1 cellular context compared by ENCODE assay signal in the genomic region with DNA sequence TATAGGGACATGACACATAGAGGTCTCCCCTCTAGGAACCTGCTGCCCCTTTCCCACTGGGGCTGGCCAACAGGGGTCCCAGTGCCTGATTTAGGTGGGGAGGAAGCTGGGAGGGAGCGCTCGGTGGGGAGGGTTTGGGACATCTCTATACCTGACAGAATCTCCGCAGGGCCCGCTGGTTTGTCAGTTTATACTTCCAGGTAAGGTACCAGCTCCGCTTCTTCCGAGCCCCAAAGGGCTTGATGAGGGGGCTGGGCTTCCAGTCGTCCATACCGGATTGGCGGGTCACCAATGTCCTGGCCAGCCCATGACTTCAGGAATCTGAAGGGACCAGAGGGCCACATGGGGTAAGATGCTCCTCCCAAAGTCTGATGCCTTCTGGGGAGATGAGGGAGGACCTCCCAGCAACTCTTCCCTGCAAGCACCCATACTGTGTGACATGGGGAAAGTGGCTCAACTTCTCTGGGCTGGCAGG.
TF ChIP-seq lines count a peak whose summit lies in the region.

No MANE protein-coding gene starts in this region.

TF ChIP-seq in K562, 482 proteins besides CTCF, POLR2A, EP300 and RAD21 (continued from another document):
- TF ChIP-seq, protein P1, sequence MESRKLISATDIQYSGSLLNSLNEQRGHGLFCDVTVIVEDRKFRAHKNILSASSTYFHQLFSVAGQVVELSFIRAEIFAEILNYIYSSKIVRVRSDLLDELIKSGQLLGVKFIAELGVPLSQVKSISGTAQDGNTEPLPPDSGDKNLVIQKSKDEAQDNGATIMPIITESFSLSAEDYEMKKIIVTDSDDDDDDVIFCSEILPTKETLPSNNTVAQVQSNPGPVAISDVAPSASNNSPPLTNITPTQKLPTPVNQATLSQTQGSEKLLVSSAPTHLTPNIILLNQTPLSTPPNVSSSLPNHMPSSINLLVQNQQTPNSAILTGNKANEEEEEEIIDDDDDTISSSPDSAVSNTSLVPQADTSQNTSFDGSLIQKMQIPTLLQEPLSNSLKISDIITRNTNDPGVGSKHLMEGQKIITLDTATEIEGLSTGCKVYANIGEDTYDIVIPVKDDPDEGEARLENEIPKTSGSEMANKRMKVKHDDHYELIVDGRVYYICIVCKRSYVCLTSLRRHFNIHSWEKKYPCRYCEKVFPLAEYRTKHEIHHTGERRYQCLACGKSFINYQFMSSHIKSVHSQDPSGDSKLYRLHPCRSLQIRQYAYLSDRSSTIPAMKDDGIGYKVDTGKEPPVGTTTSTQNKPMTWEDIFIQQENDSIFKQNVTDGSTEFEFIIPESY (CRISPR knock-in tag; IDR thresholded peaks at IDR 0.05): 0 out of 2 replicates have a peak, but pooled peaks have one; percentile 28
- TF ChIP-seq ZFP36 (IDR thresholded peaks at IDR 0.05; ENCODE audit: low read depth, low read length, partially characterized antibody): peak; percentile 95
- no peak for TF ChIP-seq NELFE (IDR thresholded peaks at IDR 0.05; ENCODE audit: insufficient read depth, insufficient read length)
- no peak for TF ChIP-seq DIDO1 (tag; IDR thresholded peaks at IDR 0.05; ENCODE audit: low read depth)
- no peak for TF ChIP-seq ZBTB26 (CRISPR knock-in tag; IDR thresholded peaks at IDR 0.05)
- TF ChIP-seq HMGN3 (IDR thresholded peaks at IDR 0.05; ENCODE audit: borderline replicate concordance, extremely low read depth, insufficient read length, low read depth, low read length): no peak
- TF ChIP-seq, protein P2, sequence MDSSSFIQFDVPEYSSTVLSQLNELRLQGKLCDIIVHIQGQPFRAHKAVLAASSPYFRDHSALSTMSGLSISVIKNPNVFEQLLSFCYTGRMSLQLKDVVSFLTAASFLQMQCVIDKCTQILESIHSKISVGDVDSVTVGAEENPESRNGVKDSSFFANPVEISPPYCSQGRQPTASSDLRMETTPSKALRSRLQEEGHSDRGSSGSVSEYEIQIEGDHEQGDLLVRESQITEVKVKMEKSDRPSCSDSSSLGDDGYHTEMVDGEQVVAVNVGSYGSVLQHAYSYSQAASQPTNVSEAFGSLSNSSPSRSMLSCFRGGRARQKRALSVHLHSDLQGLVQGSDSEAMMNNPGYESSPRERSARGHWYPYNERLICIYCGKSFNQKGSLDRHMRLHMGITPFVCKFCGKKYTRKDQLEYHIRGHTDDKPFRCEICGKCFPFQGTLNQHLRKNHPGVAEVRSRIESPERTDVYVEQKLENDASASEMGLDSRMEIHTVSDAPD (CRISPR knock-in tag; IDR thresholded peaks at IDR 0.05): no peak
- TF ChIP-seq NFRKB (IDR thresholded peaks at IDR 0.05; ENCODE audit: low read depth): no peak
- no peak for TF ChIP-seq VEZF1 (CRISPR knock-in tag; IDR thresholded peaks at IDR 0.05)
- no peak for TF ChIP-seq PPARD (CRISPR knock-in tag; IDR thresholded peaks at IDR 0.05)
- no peak; a peak in 1 of 4 replicates for TF ChIP-seq MAZ (CRISPR knock-in tag; conservative IDR thresholded peaks at IDR 0.05 in 1 of 2, IDR thresholded peaks at IDR 0.05 in 1 of 2)
- no peak for TF ChIP-seq NR2C2 (CRISPR knock-in tag; IDR thresholded peaks at IDR 0.05)
- TF ChIP-seq NR2C2 (tag; IDR thresholded peaks at IDR 0.05): no peak
- TF ChIP-seq TAL1 (IDR thresholded peaks at IDR 0.05): no peak
- TF ChIP-seq HMBOX1 (IDR thresholded peaks at IDR 0.05): no peak
- TF ChIP-seq RBFOX2 (IDR thresholded peaks at IDR 0.05; ENCODE audit: low read depth, low read length): no peak
- peak; percentile 49 for TF ChIP-seq CHD4 (IDR thresholded peaks at IDR 0.05; ENCODE audit: insufficient read depth, insufficient replicate concordance, low read depth, low read length, poor library complexity, severe bottlenecking)
- no peak for TF ChIP-seq TBP (optimal IDR thresholded peaks at IDR 0.05; ENCODE audit: low read depth, low read length)
- TF ChIP-seq KDM1A (IDR thresholded peaks at IDR 0.05): peak; percentile 89 to 92
- TF ChIP-seq NFE2 (IDR thresholded peaks at IDR 0.05; ENCODE audit: low read depth): no peak
- TF ChIP-seq TBL1XR1 (IDR thresholded peaks at IDR 0.05; ENCODE audit: low read length in 2 of 2): no peak
- TF ChIP-seq MEF2D (tag; conservative IDR thresholded peaks at IDR 0.05; ENCODE audit: low read depth): no peak
- TF ChIP-seq CREB5 (CRISPR knock-in tag; IDR thresholded peaks at IDR 0.05): no peak
- TF ChIP-seq E2F6 (IDR thresholded peaks at IDR 0.05; ENCODE audit: borderline replicate concordance in 1 of 2, extremely low read depth in 1 of 2, insufficient read depth in 1 of 2, insufficient read length in 1 of 2, low read depth in 1 of 2, low read length in 1 of 2, poor library complexity in 1 of 2, severe bottlenecking in 1 of 2): no peak
- no peak for TF ChIP-seq MEF2A (IDR thresholded peaks at IDR 0.05; ENCODE audit: control insufficient read depth, low read depth, low read length)
- TF ChIP-seq RCOR1 (IDR thresholded peaks at IDR 0.05; ENCODE audit: borderline replicate concordance in 1 of 2, low read depth in 2 of 2, low read length in 2 of 2): peak in 1 of 2 experiments; percentile 68; a peak in 3 of 4 replicates
- TF ChIP-seq HBP1 (CRISPR knock-in tag; IDR thresholded peaks at IDR 0.05): no peak
- 0 out of 2 replicates have a peak, but pooled peaks have one; percentile 29 for TF ChIP-seq MIER1 (IDR thresholded peaks at IDR 0.05; ENCODE audit: low read depth)
- TF ChIP-seq SNRNP70 (optimal IDR thresholded peaks at IDR 0.05; ENCODE audit: low read depth, low read length): no peak
- no peak for TF ChIP-seq FOS (IDR thresholded peaks at IDR 0.05; ENCODE audit: extremely low read depth, insufficient read length)
- TF ChIP-seq SMARCA5 (IDR thresholded peaks at IDR 0.05): peak; percentile 96
- no peak for TF ChIP-seq NFXL1 (CRISPR knock-in tag; IDR thresholded peaks at IDR 0.05)
- no peak for TF ChIP-seq ETV1 (tag; conservative IDR thresholded peaks at IDR 0.05; ENCODE audit: low read depth)
- no peak for TF ChIP-seq CBFA2T3 (IDR thresholded peaks at IDR 0.05)
- no peak for TF ChIP-seq ZNF12 (CRISPR knock-in tag; IDR thresholded peaks at IDR 0.05)
- TF ChIP-seq POLR3G (IDR thresholded peaks at IDR 0.05; ENCODE audit: extremely low read depth, insufficient read length, insufficient replicate concordance): no peak
- TF ChIP-seq DDX20 (tag; IDR thresholded peaks at IDR 0.05; ENCODE audit: low read depth): no peak
- TF ChIP-seq LEF1 (IDR thresholded peaks at IDR 0.05): no peak
- peak; percentile 82; the same call in 1 of the 2 replicates for TF ChIP-seq HDGF (IDR thresholded peaks at IDR 0.05)
- TF ChIP-seq, protein P3, sequence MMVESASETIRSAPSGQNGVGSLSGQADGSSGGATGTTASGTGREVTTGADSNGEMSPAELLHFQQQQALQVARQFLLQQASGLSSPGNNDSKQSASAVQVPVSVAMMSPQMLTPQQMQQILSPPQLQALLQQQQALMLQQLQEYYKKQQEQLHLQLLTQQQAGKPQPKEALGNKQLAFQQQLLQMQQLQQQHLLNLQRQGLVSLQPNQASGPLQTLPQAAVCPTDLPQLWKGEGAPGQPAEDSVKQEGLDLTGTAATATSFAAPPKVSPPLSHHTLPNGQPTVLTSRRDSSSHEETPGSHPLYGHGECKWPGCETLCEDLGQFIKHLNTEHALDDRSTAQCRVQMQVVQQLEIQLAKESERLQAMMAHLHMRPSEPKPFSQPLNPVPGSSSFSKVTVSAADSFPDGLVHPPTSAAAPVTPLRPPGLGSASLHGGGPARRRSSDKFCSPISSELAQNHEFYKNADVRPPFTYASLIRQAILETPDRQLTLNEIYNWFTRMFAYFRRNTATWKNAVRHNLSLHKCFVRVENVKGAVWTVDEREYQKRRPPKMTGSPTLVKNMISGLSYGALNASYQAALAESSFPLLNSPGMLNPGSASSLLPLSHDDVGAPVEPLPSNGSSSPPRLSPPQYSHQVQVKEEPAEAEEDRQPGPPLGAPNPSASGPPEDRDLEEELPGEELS (CRISPR knock-in tag; IDR thresholded peaks at IDR 0.05; ENCODE audit: borderline replicate concordance): no peak
- TF ChIP-seq ATF7 (IDR thresholded peaks at IDR 0.05): no peak
- TF ChIP-seq, protein P4, sequence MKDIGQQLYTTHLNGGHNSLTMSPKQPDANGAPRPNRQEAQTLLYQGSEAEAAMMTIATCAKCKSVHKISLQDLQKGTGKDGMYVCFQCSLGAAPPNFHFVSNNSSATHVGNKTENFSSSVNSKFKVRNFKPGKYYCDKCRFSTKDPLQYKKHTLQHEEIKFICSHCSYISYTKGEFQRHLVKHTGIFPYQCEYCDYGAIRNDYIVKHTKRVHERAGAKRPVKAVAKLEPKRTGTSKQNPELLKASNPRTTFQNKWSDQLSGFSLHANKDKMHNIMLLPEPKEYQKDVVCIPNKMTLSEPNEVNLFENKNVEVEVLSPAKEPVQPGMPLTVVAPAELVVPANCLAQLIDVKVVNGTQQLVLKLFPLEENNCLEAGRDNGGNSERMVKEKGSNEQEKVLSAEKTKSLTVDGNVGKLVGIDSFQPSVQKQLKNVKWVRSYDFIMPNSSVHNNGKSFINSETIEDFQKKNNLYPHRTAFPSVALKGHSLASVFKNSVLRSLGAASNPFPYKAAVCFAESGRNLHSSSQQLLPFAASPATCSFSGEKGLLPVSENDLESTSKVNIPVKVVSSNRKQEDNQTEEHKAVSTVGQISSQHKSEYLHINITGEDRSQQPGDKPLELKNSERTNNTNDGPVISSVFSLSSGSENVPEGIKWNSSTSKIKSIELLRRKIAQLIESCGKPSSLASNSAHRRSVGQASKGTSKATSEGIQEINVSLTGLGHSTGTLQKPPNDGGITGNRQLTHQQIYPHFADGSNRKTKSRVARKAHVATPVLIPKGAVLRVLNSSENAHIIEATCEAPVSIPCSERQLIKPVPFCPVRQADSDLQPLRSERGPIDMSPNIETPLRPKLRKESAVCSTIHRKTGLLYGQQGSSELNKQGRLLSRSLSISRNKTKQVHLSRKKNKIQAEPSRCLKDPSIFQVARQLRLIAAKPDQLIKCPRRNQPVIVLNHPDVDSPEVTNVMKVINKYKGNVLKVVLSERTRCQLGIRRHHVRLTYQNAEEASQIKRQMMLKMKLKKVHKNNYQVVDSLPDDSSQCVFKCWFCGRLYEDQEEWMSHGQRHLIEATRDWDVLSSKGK (CRISPR knock-in tag; IDR thresholded peaks at IDR 0.05): no peak
- peak; percentile 90 for TF ChIP-seq PTBP1 (IDR thresholded peaks at IDR 0.05; ENCODE audit: low read depth, low read length)
- TF ChIP-seq NCOA4 (IDR thresholded peaks at IDR 0.05; ENCODE audit: partially characterized antibody): no peak
- 0 out of 2 replicates have a peak, but pooled peaks have one; percentile 4 for TF ChIP-seq CREM (IDR thresholded peaks at IDR 0.05; ENCODE audit: low read depth)
